In the genomic region with DNA sequence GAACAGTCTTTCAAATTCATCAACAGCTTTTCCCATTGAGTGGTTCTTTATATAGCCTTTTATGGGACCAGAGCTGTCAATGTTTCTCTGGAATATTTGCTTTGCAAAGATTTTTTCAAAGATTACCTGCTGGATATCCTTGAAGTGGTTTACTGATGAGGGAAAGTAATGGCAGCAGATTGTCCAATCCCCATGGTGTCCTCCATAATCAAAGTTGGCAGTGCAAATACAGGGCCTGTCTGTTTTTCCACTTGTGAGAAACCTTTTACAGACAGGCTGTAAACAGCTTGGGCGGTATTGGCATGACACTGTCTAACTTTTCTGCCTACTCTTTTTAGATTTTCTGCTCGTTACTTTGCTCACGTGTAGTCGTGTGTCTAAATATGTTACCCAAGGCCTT, we compare ENCODE assay signal across 9 cellular contexts.
"Had no signal": no experiment of that assay in that cellular context is flagged by ENCODE, and none has a peak within 500 bp of the region (broad histone marks: within the 10 kb centered on the region; RNA-seq: fewer than 3 reads in every experiment).

No MANE protein-coding gene starts in this region.

- H3K4me2 ChIP-seq: GM23338 had no signal

- H3K9ac ChIP-seq: GM23248 had no signal

- H3K27ac Mint-ChIP-seq: GM23338, H9, HFFc6 had no signal

- H3K4me1 ChIP-seq: HAP-1 had no signal

- ATAC-seq: GM23338, HCT116 had no signal

- H3K36me3 ChIP-seq: HAP-1 had no signal

- H3K4me3 Mint-ChIP-seq: GM23338, H9, HFFc6 had no signal

- H3K9me3 Mint-ChIP-seq: H9, HFFc6 had no signal

- H2AFZ ChIP-seq: GM23248, GM23338 had no signal

- H3K9me3 ChIP-seq: HAP-1 had no signal

- H3K27ac ChIP-seq: GM23248 had no signal

- H3K4me3 ChIP-seq: GM23248, GM23338, HAP-1 had no signal

- DNase-seq: GM23248, GOT3, H7, H9, HCEC 1CT, HFFc6 had no signal
